8 cellular contexts compared by ENCODE assay signal in the genomic region with DNA sequence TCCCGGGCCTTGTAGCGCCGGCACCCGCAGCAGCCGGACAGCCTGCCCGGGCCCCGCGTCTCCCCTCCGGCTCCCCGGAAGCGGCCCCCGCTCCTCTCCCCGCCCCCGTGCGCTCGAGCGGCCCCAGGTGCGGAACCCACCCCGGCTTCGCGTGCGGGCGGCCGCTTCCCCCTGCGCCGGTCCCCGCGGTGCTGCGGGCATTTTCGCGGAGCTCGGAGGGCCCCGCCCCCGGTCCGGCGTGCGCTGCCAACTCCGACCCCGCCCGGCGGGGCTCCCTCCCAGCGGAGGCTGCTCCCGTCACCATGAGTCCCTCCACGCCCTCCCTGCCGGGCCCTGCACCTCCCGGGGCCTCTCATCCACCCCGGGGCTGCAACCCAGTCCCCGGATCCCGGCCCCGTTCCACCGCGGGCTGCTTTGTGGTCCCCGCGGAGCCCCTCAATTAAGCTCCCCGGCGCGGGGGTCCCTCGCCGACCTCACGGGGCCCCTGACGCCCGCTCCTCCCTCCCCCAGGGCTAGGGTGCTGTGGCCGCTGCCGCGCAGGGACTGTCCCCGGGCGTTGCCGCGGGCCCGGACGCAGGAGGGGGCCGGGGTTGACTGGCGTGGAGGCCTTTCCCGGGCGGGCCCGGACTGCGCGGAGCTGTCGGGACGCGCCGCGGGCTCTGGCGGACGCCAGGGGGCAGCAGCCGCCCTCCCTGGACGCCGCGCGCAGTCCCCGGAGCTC.
DNase-seq lines count a peak whose midpoint lies in the region; ATAC-seq, FAIRE-seq and TF ChIP-seq lines count a peak whose summit lies in the region.

No MANE protein-coding gene starts in this region.

- peak; percentile 61 for ATAC-seq in T-helper 17 cell
- no peak for ATAC-seq in HG03378 (IDR thresholded peaks at IDR 0.05; ENCODE audit: unreplicated experiment)

- DNase-seq in GM10266 (ENCODE audit: extremely low spot score) = peak; percentile 93
- DNase-seq in H7 = peak; percentile 90
- peak; percentile 83 for DNase-seq in M059J (ENCODE audit: low read depth)
- peak; percentile 68 to 74 (median 70) for DNase-seq in T-helper 17 cell
- peak; percentile 62 for DNase-seq in astrocyte (ENCODE audit: low read depth)
- DNase-seq in smooth muscle cell (lab: John Stamatoyannopoulos, UW; ENCODE audit: unreplicated experiment) = peak; percentile 89

- H3K4me1 Mint-ChIP-seq in T-helper 17 cell (peaks cover 34% of the 10 kb centered on the region), astrocyte (ENCODE audit: low read depth, unreplicated experiment) (peaks cover 10% of the 10 kb centered on the region)

- H3K27me3 Mint-ChIP-seq in T-helper 17 cell (no peaks in the 10 kb centered on the region), astrocyte (ENCODE audit: low read depth, unreplicated experiment) (no peaks in the 10 kb centered on the region)

- H3F3A ChIP-seq in smooth muscle cell (ENCODE audit: low read depth) = peaks cover 12% of the 10 kb centered on the region

- peaks cover 52% of the 10 kb centered on the region for H3K79me2 ChIP-seq in astrocyte (ENCODE audit: insufficient read depth, low read length)
- peaks cover 76% of the 10 kb centered on the region for H3K79me2 ChIP-seq in smooth muscle cell (ENCODE audit: low read depth)

- H3K4me3 Mint-ChIP-seq in T-helper 17 cell = peak overlapping the region; percentile 91
- peak overlapping the region; percentile 87 for H3K4me3 Mint-ChIP-seq in astrocyte (ENCODE audit: unreplicated experiment)

- WGBS in smooth muscle cell (ENCODE audit: low lambda C conversion rate) = under 1% methylated on average over 56 of the region's 91 CpGs

- peaks cover 2% of the 10 kb centered on the region for H3K9me3 Mint-ChIP-seq in astrocyte (ENCODE audit: unreplicated experiment)

- H3K9me3 ChIP-seq in T-helper 17 cell (ENCODE audit: control insufficient read depth, low read length, poor library complexity, severe bottlenecking) (no peaks in the 10 kb centered on the region), astrocyte (ENCODE audit: insufficient read depth, low read depth, low read length) (no peaks in the 10 kb centered on the region), iPS-15b (ENCODE audit: control insufficient read depth, insufficient read depth, low read length) (no peaks in the 10 kb centered on the region), smooth muscle cell (replicated peaks; ENCODE audit: low read depth) (no peaks in the 10 kb centered on the region)

- TF ChIP-seq CTCF in GM10266 (IDR thresholded peaks at IDR 0.05; ENCODE audit: control insufficient read depth, insufficient read depth, low read depth, missing control alignments) (peak; percentile 92), astrocyte (IDR thresholded peaks at IDR 0.05; ENCODE audit: insufficient read depth, low read depth, low read length) (peak; percentile 35), smooth muscle cell (IDR thresholded peaks at IDR 0.05; ENCODE audit: borderline replicate concordance, insufficient read depth, poor library complexity, severe bottlenecking) (peak; percentile 92)

- H3K4me2 ChIP-seq in astrocyte (ENCODE audit: low read length) = peak overlapping the region; percentile 94
- peak overlapping the region; percentile 99 for H3K4me2 ChIP-seq in smooth muscle cell

- peaks cover 22% of the 10 kb centered on the region for H3K4me1 ChIP-seq in astrocyte (ENCODE audit: insufficient read depth, low read length)
- H3K4me1 ChIP-seq in iPS-15b (ENCODE audit: control insufficient read depth, insufficient read depth, low read length) = peaks cover 15% of the 10 kb centered on the region
- peaks cover 5% of the 10 kb centered on the region for H3K4me1 ChIP-seq in smooth muscle cell (ENCODE audit: low read depth)

- H3K4me3 ChIP-seq in H7 (ENCODE audit: insufficient read depth, low read depth, low read length) (peak overlapping the region; percentile 64), astrocyte (ENCODE audit: insufficient read depth, low read depth, low read length) (peak overlapping the region; percentile 95), iPS-15b (ENCODE audit: low read depth, low read length) (peak overlapping the region; percentile 55), smooth muscle cell (peak overlapping the region; percentile 92)

- peak overlapping the region; percentile 93 for H3K27ac ChIP-seq in astrocyte (ENCODE audit: low read depth, low read length)
- H3K27ac ChIP-seq in smooth muscle cell (ENCODE audit: low read depth) = peak overlapping the region; percentile 95

- FAIRE-seq in astrocyte (lab: Jason Lieb, UNC) = no peak

- H2AFZ ChIP-seq in astrocyte (ENCODE audit: low read depth, low read length) (no peak overlapping the region), smooth muscle cell (ENCODE audit: low read depth) (no peak overlapping the region)

- peak overlapping the region; percentile 99 for H3K9ac ChIP-seq in astrocyte (ENCODE audit: low read length)
- no peak overlapping the region for H3K9ac ChIP-seq in iPS-15b (ENCODE audit: low read depth, low read length)
- H3K9ac ChIP-seq in smooth muscle cell (ENCODE audit: low read depth) = peak overlapping the region; percentile 97

- H3K36me3 Mint-ChIP-seq in T-helper 17 cell (ENCODE audit: low read depth) (peaks cover 3% of the 10 kb centered on the region), astrocyte (ENCODE audit: low read depth, unreplicated experiment) (peaks cover 12% of the 10 kb centered on the region)

- H3K36me3 ChIP-seq in H7 (replicated peaks; ENCODE audit: control insufficient read depth, insufficient read depth, low read length) = no peaks in the 10 kb centered on the region
- H3K36me3 ChIP-seq in astrocyte (ENCODE audit: insufficient read depth, low read length) = no peaks in the 10 kb centered on the region
- H3K36me3 ChIP-seq in iPS-15b (ENCODE audit: control insufficient read depth, insufficient read depth, low read length) = no peaks in the 10 kb centered on the region
- H3K36me3 ChIP-seq in smooth muscle cell (ENCODE audit: low read depth) = no peaks in the 10 kb centered on the region

- H3K27ac Mint-ChIP-seq in T-helper 17 cell (no peak overlapping the region), astrocyte (ENCODE audit: unreplicated experiment) (peak overlapping the region; percentile 98)

- peaks cover 30% of the 10 kb centered on the region for H4K20me1 ChIP-seq in astrocyte (ENCODE audit: insufficient read depth, low read length)
- peaks cover 36% of the 10 kb centered on the region for H4K20me1 ChIP-seq in smooth muscle cell (ENCODE audit: low read depth)

- peaks cover 78% of the 10 kb centered on the region for H3K27me3 ChIP-seq in H7 (ENCODE audit: control insufficient read depth, insufficient read depth, low read length)
- H3K27me3 ChIP-seq in astrocyte (ENCODE audit: insufficient read depth, low read length) = no peaks in the 10 kb centered on the region
- peaks cover 75% of the 10 kb centered on the region for H3K27me3 ChIP-seq in iPS-15b (ENCODE audit: control insufficient read depth, insufficient read depth, low read length)
- no peaks in the 10 kb centered on the region for H3K27me3 ChIP-seq in smooth muscle cell (ENCODE audit: low read depth)

Comparison
In these comparisons a context has a peak if more than half of its experiments do, and no peak if none do; other contexts are left out.
1. CTCF ChIP-seq: peak in every context shown above with its lines; median percentile 92 in GM10266; 92 in smooth muscle cell; 35 in astrocyte.